In genomic region chrX:9644335-9644734, GRCh38 we compare ENCODE assay signal across 9 cellular contexts.
DNase-seq lines count a peak whose midpoint lies in the region; ATAC-seq and TF ChIP-seq lines count a peak whose summit lies in the region.
"Had no signal": no experiment of that assay in that cellular context is flagged by ENCODE, and none has a peak within 500 bp of the region (broad histone marks: within the 10 kb centered on the region; RNA-seq: fewer than 3 reads in every experiment).

No MANE protein-coding gene starts in this region.

- CTCF ChIA-PET in PC-3 (lab: Charles Lee), result no interaction called here

- H4K20me1 ChIP-seq in PC-3 (ENCODE audit: low read length), result no peaks in the 10 kb centered on the region

- no peaks in the 10 kb centered on the region for H3K36me3 ChIP-seq in PC-3 (ENCODE audit: low read depth, low read length)
- H3K36me3 ChIP-seq in vagina, result no peaks in the 10 kb centered on the region

- no peaks in the 10 kb centered on the region for H3K4me1 ChIP-seq in PC-3 (ENCODE audit: insufficient read depth, low read length)
- H3K4me1 ChIP-seq in vagina, result peaks cover 11% of the 10 kb centered on the region

- no peaks in the 10 kb centered on the region for H3K79me2 ChIP-seq in PC-3 (ENCODE audit: low read length)

- no peak overlapping the region for H3K4me2 ChIP-seq in PC-3 (ENCODE audit: low read length)

- TF ChIP-seq CTCF in PC-3 (conservative IDR thresholded peaks at IDR 0.05; ENCODE audit: low read depth, low read length) (no peak), vagina (IDR thresholded peaks at IDR 0.05) (no peak)

- POLR2A ChIA-PET in PC-3 (lab: Charles Lee; ENCODE audit: unreplicated experiment), result no interaction called here

- intact Hi-C loops in PC-3 (cut with micrococcal nuclease) (no loop called here), vagina (cut with DNase I) (no loop called here)

- peak; percentile 13 for DNase-seq in GM19238 (ENCODE audit: insufficient read length, low spot score)
- peak; percentile 17 to 26 for DNase-seq in activated CD4-positive, alpha-beta T cell treated with anti-CD3 and anti-CD28 coated beads, Interleukin-2, amount 50 U/mL, for 48 hours
- peak; percentile 10 for DNase-seq in stimulated activated CD4-positive, alpha-beta T cell treated with anti-CD3 and anti-CD28 coated beads, Interleukin-4, amount 100 ng/mL, for 24 hours
- DNase-seq in PC-3, result no peak
- DNase-seq in vagina (ENCODE audit: extremely low spot score in 2 of 2), result no peak

- H2AFZ ChIP-seq in PC-3 (ENCODE audit: low read length), result no peak overlapping the region

- no peaks in the 10 kb centered on the region for H3K9me3 ChIP-seq in PC-3 (ENCODE audit: low read length)
- no peaks in the 10 kb centered on the region for H3K9me3 ChIP-seq in vagina

- H3K27me3 ChIP-seq in PC-3 (ENCODE audit: low read length) (no peaks in the 10 kb centered on the region), vagina (no peaks in the 10 kb centered on the region)

- peak; percentile 96 for ATAC-seq in HG03097 (IDR thresholded peaks at IDR 0.05; ENCODE audit: low FRiP score, unreplicated experiment)
- no peak for ATAC-seq in esophagus mucosa
- no peak for ATAC-seq in PC-3
- ATAC-seq in GM21526 (IDR thresholded peaks at IDR 0.05; ENCODE audit: low FRiP score, unreplicated experiment), result no peak

- H3K27ac ChIP-seq in PC-3 (ENCODE audit: low read length) (no peak overlapping the region), vagina (no peak overlapping the region)
- H3K27ac ChIP-seq: epithelial cell of prostate had no signal

- no peak overlapping the region for H3K4me3 ChIP-seq in PC-3 (ENCODE audit: low read length)
- no peak overlapping the region for H3K4me3 ChIP-seq in vagina

- no peak overlapping the region for H3K9ac ChIP-seq in PC-3 (ENCODE audit: low read length)

- no peaks in the 10 kb centered on the region for H3F3A ChIP-seq in PC-3 (ENCODE audit: low read length, unreplicated experiment)

- TF ChIP-seq POLR2A in vagina (IDR thresholded peaks at IDR 0.05), result no peak

- BruUV-seq in PC-3 (replicated peaks; lab: Mats Ljungman, UMichigan), result no TSS peak

- H3K9me2 ChIP-seq in PC-3 (replicated peaks; ENCODE audit: low read length), result no peaks in the 10 kb centered on the region

Comparison
In these comparisons a context has a peak if more than half of its experiments do, and no peak if none do; other contexts are left out.
1. DNase-seq: peak in GM19238 (single experiment), activated CD4-positive, alpha-beta T cell treated with anti-CD3 and anti-CD28 coated beads, Interleukin-2, amount 50 U/mL, for 48 hours (2 of 2) and stimulated activated CD4-positive, alpha-beta T cell treated with anti-CD3 and anti-CD28 coated beads, Interleukin-4, amount 100 ng/mL, for 24 hours (single experiment); none in PC-3 (single experiment) and vagina (0 of 2).